19 cellular contexts compared by ENCODE assay signal in the genomic region with DNA sequence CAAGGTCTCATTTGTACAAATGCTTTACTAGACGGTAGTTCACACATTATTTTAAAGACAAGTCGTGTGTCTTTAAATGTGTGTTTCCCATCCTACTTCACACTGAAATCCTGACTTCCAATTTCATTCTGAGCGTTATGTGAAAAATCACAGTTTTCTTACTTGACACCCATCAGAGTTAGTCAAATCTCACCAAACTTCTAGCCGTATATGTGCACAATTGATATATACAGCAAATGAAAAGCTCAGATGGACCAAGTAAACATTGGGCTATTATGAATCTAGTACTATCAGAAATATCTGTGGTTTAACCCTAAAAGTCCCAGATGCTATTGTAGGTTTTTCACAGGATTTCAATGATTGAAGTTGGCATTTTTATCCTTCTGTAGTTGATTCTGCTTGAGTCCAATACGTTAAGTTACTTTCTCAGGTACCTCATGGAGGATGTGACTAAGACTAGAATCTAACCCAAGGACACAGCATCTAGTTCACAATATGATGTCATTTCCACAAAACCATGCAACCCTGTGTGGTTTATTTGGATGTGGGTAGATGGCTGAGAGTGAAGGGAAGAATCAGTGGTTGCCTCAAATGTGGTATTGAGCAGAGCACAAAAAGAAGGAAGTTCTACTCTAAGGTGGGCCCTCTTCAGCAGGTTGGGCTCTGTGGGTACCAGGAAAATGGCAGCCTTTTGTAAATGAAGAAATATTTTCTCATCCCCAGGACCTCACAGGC. TPM values are rescaled to one million over a fixed set of nuclear protein-coding genes. Genes with fewer than 3 reads are reported as not detected.
A peak's percentile ranks its signal among the peaks of the same experiment; 100 is the strongest.
DNase-seq lines count a peak whose midpoint lies in the region; ATAC-seq, FAIRE-seq and TF ChIP-seq lines count a peak whose summit lies in the region.
"Had no signal": no experiment of that assay in that cellular context is flagged by ENCODE, and none has a peak within 500 bp of the region (broad histone marks: within the 10 kb centered on the region; RNA-seq: fewer than 3 reads in every experiment).

No MANE protein-coding gene starts in this region.

- no peak overlapping the region for H3K4me3 Mint-ChIP-seq in activated CD4-positive, alpha-beta memory T cell treated with anti-CD3 and anti-CD28 coated beads for 36 hours
- H3K4me3 Mint-ChIP-seq: neural crest cell had no signal

- H3K27ac Mint-ChIP-seq in activated CD4-positive, alpha-beta memory T cell treated with anti-CD3 and anti-CD28 coated beads for 36 hours = no peak overlapping the region

- no peaks in the 10 kb centered on the region for H3K9me3 ChIP-seq in transverse colon
- H3K9me3 ChIP-seq in small intestine (ENCODE audit: control insufficient read depth, low read depth) = no peaks in the 10 kb centered on the region
- H3K9me3 ChIP-seq: breast epithelium, right lobe of liver had no signal

- TF ChIP-seq EP300 in transverse colon (IDR thresholded peaks at IDR 0.05; ENCODE audit: low read depth) = no peak

- H3K27me3 Mint-ChIP-seq in activated CD4-positive, alpha-beta memory T cell treated with anti-CD3 and anti-CD28 coated beads for 36 hours = peaks cover 12% of the 10 kb centered on the region

- FAIRE-seq in small intestine (lab: Jason Lieb, UNC) = no peak
- FAIRE-seq: GM18507, HTR-8/SVneo had no signal

- 76 to 83% methylated on average over 5 of the region's 5 CpGs for WGBS in transverse colon (ENCODE audit: low coverage in 1 of 2), 2 donors
- WGBS in small intestine, 3 donors = 70 to 78% (median 76%) methylated on average over 5 of the region's 5 CpGs

- H3K36me3 Mint-ChIP-seq in activated CD4-positive, alpha-beta memory T cell treated with anti-CD3 and anti-CD28 coated beads for 36 hours = no peaks in the 10 kb centered on the region

- H3K36me3 ChIP-seq in transverse colon (no peaks in the 10 kb centered on the region), small intestine (ENCODE audit: control insufficient read depth in 2 of 2, insufficient read depth in 2 of 2, low read length in 2 of 2) (no peaks in the 10 kb centered on the region)
- H3K36me3 ChIP-seq: breast epithelium, right lobe of liver had no signal

- H3K4me1 Mint-ChIP-seq in activated CD4-positive, alpha-beta memory T cell treated with anti-CD3 and anti-CD28 coated beads for 36 hours (ENCODE audit: low read depth) = peaks cover 10% of the 10 kb centered on the region
- H3K4me1 Mint-ChIP-seq: neural crest cell had no signal

- POLR2A ChIA-PET in activated CD4-positive, alpha-beta memory T cell treated with anti-CD3 and anti-CD28 coated beads for 36 hours (lab: Charles Lee) = no interaction called here

- peak; percentile 54 for ATAC-seq in GM19025 (IDR thresholded peaks at IDR 0.05; ENCODE audit: low read depth, unreplicated experiment)
- peak; percentile 65 for ATAC-seq in HG03097 (IDR thresholded peaks at IDR 0.05; ENCODE audit: low FRiP score, unreplicated experiment)
- ATAC-seq: left ventricle myocardium superior, right lobe of liver had no signal

- no peak for TF ChIP-seq CTCF in GM13977 (IDR thresholded peaks at IDR 0.05; ENCODE audit: extremely low read depth, insufficient read depth, missing control alignments)
- no peak for TF ChIP-seq CTCF in transverse colon (IDR thresholded peaks at IDR 0.05)

- no peaks in the 10 kb centered on the region for H3K27me3 ChIP-seq in transverse colon
- H3K27me3 ChIP-seq in small intestine (ENCODE audit: control insufficient read depth in 2 of 2, insufficient read depth in 2 of 2, low read length in 2 of 2) = no peaks in the 10 kb centered on the region
- H3K27me3 ChIP-seq: breast epithelium, right lobe of liver had no signal

- in situ Hi-C loops in GM13977 (cut with MboI; ENCODE audit: low pct_unique_long_range_greater_than_20kb, low sequenced_read_pairs, unreplicated experiment) = no loop called here
- in situ Hi-C loops in transverse colon (cut with MboI; ENCODE audit: low pct_ligation_motif_present in 1 of 4, low pct_unique_long_range_greater_than_20kb in 1 of 4, low sequenced_read_pairs in 3 of 4) = no loop called here

- intact Hi-C loops in activated CD4-positive, alpha-beta memory T cell treated with anti-CD3 and anti-CD28 coated beads for 36 hours (cut with micrococcal nuclease) = no loop called here
- intact Hi-C loops in transverse colon (cut with DNase I; ENCODE audit: low total_unique reads) = no loop called here

- no peak overlapping the region for H3K27ac ChIP-seq in transverse colon
- no peak overlapping the region for H3K27ac ChIP-seq in small intestine (ENCODE audit: low read depth in 1 of 2, low read length in 1 of 2)
- H3K27ac ChIP-seq in caudate nucleus (ENCODE audit: low read depth, low read length) = no peak overlapping the region
- H3K27ac ChIP-seq: breast epithelium, right lobe of liver had no signal

- H3K4me1 ChIP-seq in transverse colon = no peaks in the 10 kb centered on the region
- H3K4me1 ChIP-seq in small intestine (ENCODE audit: control insufficient read depth in 2 of 2, insufficient read depth in 1 of 2, low read depth in 1 of 2, low read length in 1 of 2) = no peaks in the 10 kb centered on the region
- H3K4me1 ChIP-seq: breast epithelium, right lobe of liver had no signal

- H3K4me3 ChIP-seq in transverse colon (no peak overlapping the region), small intestine (ENCODE audit: low read depth in 1 of 2, low read length in 2 of 2) (no peak overlapping the region)
- H3K4me3 ChIP-seq: breast epithelium, right lobe of liver had no signal

- no peak for TF ChIP-seq POLR2A in transverse colon (IDR thresholded peaks at IDR 0.05)

- CTCF ChIA-PET in activated CD4-positive, alpha-beta memory T cell treated with anti-CD3 and anti-CD28 coated beads for 36 hours (lab: Charles Lee) = no interaction called here

- peak; percentile 42 for DNase-seq in GM13977 (ENCODE audit: low spot score)
- DNase-seq in activated CD4-positive, alpha-beta memory T cell treated with anti-CD3 and anti-CD28 coated beads for 36 hours = peak; percentile 28
- no peak for DNase-seq in transverse colon
- no peak for DNase-seq in small intestine
- DNase-seq in caudate nucleus (lab: John Stamatoyannopoulos, UW) = no peak
- DNase-seq in SKM-1 (lab: John Stamatoyannopoulos, UW; ENCODE audit: unreplicated experiment) = no peak
- DNase-seq: effector CD4-positive, alpha-beta T cell; left ventricle myocardium superior; NCI-H345; right lobe of liver; stimulated activated CD4-positive, alpha-beta T cell treated with anti-CD3 and anti-CD28 coated beads, Interleukin-4, amount 100 ng/mL, for 4 hours; stimulated activated naive CD4-positive, alpha-beta T cell had no signal

- H3K9me3 Mint-ChIP-seq in activated CD4-positive, alpha-beta memory T cell treated with anti-CD3 and anti-CD28 coated beads for 36 hours = no peaks in the 10 kb centered on the region
- H3K9me3 Mint-ChIP-seq: neural crest cell had no signal

RNA-seq across cellular contexts. Expression of gene TRIM60, which starts 22.1 kb away (rescaled TPM):
- not detected for total RNA-seq in activated CD4-positive, alpha-beta memory T cell treated with anti-CD3 and anti-CD28 coated beads for 36 hours
- not detected for total RNA-seq in transverse colon
- polyA plus RNA-seq in small intestine = not detected
- total RNA-seq: breast epithelium, left ventricle myocardium superior, neural crest cell, right lobe of liver had no signal
- polyA plus RNA-seq: BJ had no signal

RNA-seq across cellular contexts. Expression of gene TRIM61, which starts 32.2 kb away (rescaled TPM):
- total RNA-seq in activated CD4-positive, alpha-beta memory T cell treated with anti-CD3 and anti-CD28 coated beads for 36 hours = 1 to 10 TPM; 1.0 TPM
- total RNA-seq in transverse colon = not detected
- under 1 TPM in 1 of 3 donors, not detected in 2; 0.55 TPM for polyA plus RNA-seq in small intestine

RNA-seq across cellular contexts. Expression of gene TRIM75, which starts 44.0 kb away (rescaled TPM):
- total RNA-seq in activated CD4-positive, alpha-beta memory T cell treated with anti-CD3 and anti-CD28 coated beads for 36 hours = not detected
- total RNA-seq in transverse colon = not detected
- not detected for polyA plus RNA-seq in small intestine
- total RNA-seq: breast epithelium, left ventricle myocardium superior, neural crest cell, right lobe of liver had no signal
- polyA plus RNA-seq: BJ had no signal

Comparison
In these comparisons a context has a peak if more than half of its experiments do, and no peak if none do; other contexts are left out.
1. DNase-seq: peak in GM13977 (single experiment) and activated CD4-positive, alpha-beta memory T cell treated with anti-CD3 and anti-CD28 coated beads for 36 hours (single experiment); none in transverse colon (single experiment), small intestine (single experiment), caudate nucleus (0 of 61) and SKM-1 (single experiment).